ENCODE assay signal across 11 cellular contexts in the genomic region with DNA sequence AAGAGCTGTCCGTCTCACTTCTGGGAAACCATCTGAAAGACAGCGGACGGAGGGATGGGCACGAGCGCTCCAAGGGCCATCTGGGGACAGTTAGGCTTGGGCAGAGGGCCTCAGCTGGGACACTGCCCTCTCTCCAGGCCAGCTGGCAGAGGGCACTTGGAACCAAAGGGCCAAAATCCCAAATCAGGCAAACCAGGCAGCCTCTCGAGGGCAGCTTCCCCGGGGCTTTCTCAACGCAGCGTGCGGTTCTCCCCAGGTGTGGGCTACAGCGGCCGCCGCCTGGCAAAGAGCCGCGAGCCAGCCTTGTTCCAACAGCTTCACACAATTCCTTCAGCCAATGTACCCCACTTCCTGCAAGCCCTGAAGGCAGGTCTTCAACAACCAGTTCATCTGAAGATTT. TPM values are rescaled to one million over a fixed set of nuclear protein-coding genes. Genes with fewer than 3 reads are reported as not detected.
DNase-seq lines count a peak whose midpoint lies in the region; ATAC-seq, FAIRE-seq and TF ChIP-seq lines count a peak whose summit lies in the region.
"Had no signal": no experiment of that assay in that cellular context is flagged by ENCODE, and none has a peak within 500 bp of the region (broad histone marks: within the 10 kb centered on the region; RNA-seq: fewer than 3 reads in every experiment).

No MANE protein-coding gene starts in this region.

- CTCF ChIA-PET in HepG2 (lab: Yijun Ruan, JAX; ENCODE audit: low intra/inter-chr PET ratio, low total read pairs) = no interaction called here

- peak overlapping the region; percentile 59; the same call in 1 of the 2 replicates for H3K27ac ChIP-seq in HL-60 (replicated peaks)
- peak overlapping the region; percentile 57 for H3K27ac ChIP-seq in HepG2 (ENCODE audit: extremely low read length, insufficient read depth, low read length)
- H3K27ac ChIP-seq in spleen = peak overlapping the region; percentile 27 to 90 (median 84)

- H4K20me1 ChIP-seq in HepG2 (ENCODE audit: insufficient read depth, low read length) = peaks cover 32% of the 10 kb centered on the region; the same call in 1 of the 2 replicates

- no TSS peak for BruUV-seq in HepG2 (replicated peaks; lab: Mats Ljungman, UMichigan)

- H3K27me3 ChIP-seq in HL-60 (ENCODE audit: insufficient read depth, poor library complexity, severe bottlenecking) = no peaks in the 10 kb centered on the region
- H3K27me3 ChIP-seq in HepG2 (ENCODE audit: control insufficient read depth in 1 of 2, insufficient read depth in 2 of 2, low read length in 2 of 2) = no peaks in the 10 kb centered on the region
- H3K27me3 ChIP-seq in spleen (replicated peaks in 1 of 7) = no peaks in the 10 kb centered on the region

- H3K4me2 ChIP-seq in HepG2 (ENCODE audit: low read depth, low read length) = peak overlapping the region; percentile 68

- no peak for TF ChIP-seq RAD21 in HepG2 (CRISPR knock-in tag; IDR thresholded peaks at IDR 0.05)

- H2AFZ ChIP-seq in HepG2 (ENCODE audit: low read length) = no peak overlapping the region

- no peak for TF ChIP-seq EP300 in HepG2 (IDR thresholded peaks at IDR 0.05; ENCODE audit: low read depth in 2 of 2, low read length in 2 of 2)
- TF ChIP-seq EP300 in HepG2 (CRISPR knock-in tag; IDR thresholded peaks at IDR 0.05; ENCODE audit: borderline replicate concordance) = no peak

- no peaks in the 10 kb centered on the region for H3K9me3 ChIP-seq in HepG2 (ENCODE audit: low read length)
- H3K9me3 ChIP-seq in spleen = no peaks in the 10 kb centered on the region

- DNase-seq in HL-60 (ENCODE audit: low read depth in 1 of 2, low spot score in 1 of 2) (no peak), cerebellar cortex (ENCODE audit: low spot score) (peak; percentile 78), HepG2 (ENCODE audit: low spot score) (no peak), spleen (no peak), DMS153 treated with DMSO at 0.1 percent for 48 hours (lab: John Stamatoyannopoulos, UW; ENCODE audit: unreplicated experiment) (no peak), HK-2 (ENCODE audit: unreplicated experiment) (no peak)
- DNase-seq: activated naive CD4-positive, alpha-beta T cell treated with anti-CD3 and anti-CD28 coated beads for 36 hours; DMS53 had no signal

- H3K36me3 ChIP-seq in HepG2 (replicated peaks in 1 of 2; ENCODE audit: control insufficient read depth in 1 of 2, insufficient read depth in 2 of 2, low read length in 2 of 2) (peaks cover 2 to 19% of the 10 kb centered on the region in 2 experiments), spleen (peaks cover 0 to 25% (median 10%) of the 10 kb centered on the region in 6 donors)

- ATAC-seq in HepG2 (no peak; the same call in 2 of the 3 replicates), HG03442 (IDR thresholded peaks at IDR 0.05; ENCODE audit: unreplicated experiment) (no peak), HG03457 (IDR thresholded peaks at IDR 0.05; ENCODE audit: unreplicated experiment) (no peak)

- TF ChIP-seq CTCF in HL-60 (IDR thresholded peaks at IDR 0.05; ENCODE audit: insufficient read depth, low read length) (no peak), HepG2 (CRISPR knock-in tag; IDR thresholded peaks at IDR 0.05) (no peak), spleen (IDR thresholded peaks at IDR 0.05 in 8 of 11, conservative IDR thresholded peaks at IDR 0.05 in 3 of 11) (no peak)

- H3K9ac ChIP-seq in HepG2 (ENCODE audit: insufficient read depth, low read depth, low read length) = no peak overlapping the region

- H3K79me2 ChIP-seq in HepG2 (ENCODE audit: insufficient read depth, low read length) = peaks cover 89% of the 10 kb centered on the region

- WGBS in HepG2 (ENCODE audit: low lambda C conversion rate) = 90% methylated on average over 2 of the region's 15 CpGs
- 83 to 93% (median 85%) methylated on average over 8 to 15 of the region's 15 CpGs for WGBS in spleen, 5 donors

- no peak for FAIRE-seq in HepG2 (lab: Jason Lieb, UNC)

- in situ Hi-C loops in HepG2 (cut with HindIII; ENCODE audit: extremely low pct_ligation_motif_present, low pct_unique_long_range_greater_than_20kb) = no loop called here

- intact Hi-C loops in HepG2 (cut with micrococcal nuclease; ENCODE audit: unreplicated experiment) = no loop called here
- intact Hi-C loops in spleen (cut with DNase I; ENCODE audit: low total_unique reads) = no loop called here

- peaks cover 66% of the 10 kb centered on the region for H3K4me1 ChIP-seq in HepG2 (ENCODE audit: insufficient read depth, low read length)
- H3K4me1 ChIP-seq in spleen = peaks cover 29 to 96% (median 83%) of the 10 kb centered on the region in 6 donors

- H3K4me3 ChIP-seq in HL-60 (replicated peaks; ENCODE audit: insufficient read depth, low read length) = no peak overlapping the region
- peak overlapping the region in 1 of 3 experiments; percentile 62; a peak in 2 of 6 replicates for H3K4me3 ChIP-seq in HepG2 (replicated peaks in 1 of 3; ENCODE audit: insufficient read depth in 1 of 3, low read depth in 2 of 3, low read length in 3 of 3)
- peak overlapping the region in 2 of 8 donors; percentile 5 to 54 for H3K4me3 ChIP-seq in spleen

- POLR2A ChIA-PET in HepG2 (lab: Yijun Ruan, JAX) = interaction anchor here (1.0 kb wide), 1 partner anchor 150 kb away, joined by 3 read pairs; a partner anchor contains a TSS

- TF ChIP-seq POLR2A in HepG2 (IDR thresholded peaks at IDR 0.05; ENCODE audit: insufficient read depth in 1 of 2, low read depth in 2 of 2, low read length in 2 of 2) = no peak
- TF ChIP-seq POLR2A in spleen (IDR thresholded peaks at IDR 0.05) = no peak

TF ChIP-seq in HepG2, 621 proteins besides CTCF, POLR2A, EP300 and RAD21 (continues in another document):
- TF ChIP-seq TBX3 (IDR thresholded peaks at IDR 0.05; ENCODE audit: borderline replicate concordance) = no peak
- no peak for TF ChIP-seq ZNF256 (CRISPR knock-in tag; conservative IDR thresholded peaks at IDR 0.05)

RNA-seq across cellular contexts. Expression of a gene that starts 5.0 kb away (rescaled TPM):
- total RNA-seq in HepG2 (2016; rRNA removed; fragmentation: Illumina TruSeq; extraction: Trizol) (11.6 and 12.2 TPM in 2 replicates), spleen (10 to 100 TPM; 18.9 to 57.2 (median 41.3) TPM)
- total RNA-seq in HepG2 (2016; cell fraction: cytosol; rRNA removed; fragmentation: Illumina TruSeq; extraction: Trizol; ENCODE audit: low read depth) = 8.6 and 9.6 TPM in 2 replicates
- 9.5 and 12.5 TPM in 2 replicates for total RNA-seq in HepG2 (2016; cell fraction: insoluble cytoplasmic fraction; rRNA removed; fragmentation: Illumina TruSeq; extraction: Trizol)
- total RNA-seq in HepG2 (2016; cell fraction: membrane; rRNA removed; fragmentation: Illumina TruSeq; extraction: Trizol) = 12.7 and 15.3 TPM in 2 replicates
- total RNA-seq in HepG2 (2016; cell fraction: nucleus; rRNA removed; fragmentation: Illumina TruSeq; extraction: Trizol) = 8.8 and 10.0 TPM in 2 replicates
- polyA plus RNA-seq in HepG2 (2011; rRNA removed) (11.7 and 12.7 TPM in 2 replicates), spleen (10 to 100 TPM; 10.1 to 20.6 (median 15.0) TPM)
- polyA plus RNA-seq in HepG2 (2011; cell fraction: cytosol; rRNA removed) = 7.4 and 11.8 TPM in 2 replicates
- 27.2 and 40.6 TPM in 2 replicates for polyA plus RNA-seq in HepG2 (2011; cell fraction: nucleus; rRNA removed)
- polyA plus RNA-seq in HepG2 (2012) = 11.3 and 13.5 TPM in 2 replicates
- polyA plus RNA-seq in HepG2 (2016; cell fraction: cytosol; fragmentation: Illumina TruSeq; extraction: Trizol; ENCODE audit: low read depth) = 4.7 and 6.0 TPM in 2 replicates
- polyA plus RNA-seq in HepG2 (2016; cell fraction: insoluble cytoplasmic fraction; fragmentation: Illumina TruSeq; extraction: Trizol; ENCODE audit: low read depth) = 21.6 and 27.3 TPM in 2 replicates
- 15.1 and 15.5 TPM in 2 replicates for polyA plus RNA-seq in HepG2 (2016; cell fraction: membrane; fragmentation: Illumina TruSeq; extraction: Trizol; ENCODE audit: low read depth)
- polyA plus RNA-seq in HepG2 (2016; cell fraction: nucleus; fragmentation: Illumina TruSeq; extraction: Trizol; ENCODE audit: insufficient read depth, low read depth) = 29.9 and 38.7 TPM in 2 replicates
- polyA minus RNA-seq in HepG2 (2011; rRNA and poly(A)+ RNA removed; ENCODE audit: low replicate concordance) = 22.8 and 26.1 TPM in 2 replicates
- polyA minus RNA-seq in HepG2 (2011; cell fraction: cytosol; rRNA and poly(A)+ RNA removed) = 20.7 and 22.7 TPM in 2 replicates
- polyA minus RNA-seq in HepG2 (2011; cell fraction: nucleus; rRNA and poly(A)+ RNA removed) = 5.4 and 5.6 TPM in 2 replicates

RNA-seq across cellular contexts. Expression of a gene that starts 58.7 kb away (rescaled TPM):
- not detected in 2 replicates for total RNA-seq in HepG2 (2016; rRNA removed; fragmentation: Illumina TruSeq; extraction: Trizol)
- total RNA-seq in HepG2 (2016; cell fraction: cytosol; rRNA removed; fragmentation: Illumina TruSeq; extraction: Trizol; ENCODE audit: low read depth) = not detected in 2 replicates
- total RNA-seq in HepG2 (2016; cell fraction: insoluble cytoplasmic fraction; rRNA removed; fragmentation: Illumina TruSeq; extraction: Trizol) = not detected in 2 replicates
- total RNA-seq in HepG2 (2016; cell fraction: membrane; rRNA removed; fragmentation: Illumina TruSeq; extraction: Trizol) = not detected in 2 replicates
- not detected in 2 replicates for total RNA-seq in HepG2 (2016; cell fraction: nucleus; rRNA removed; fragmentation: Illumina TruSeq; extraction: Trizol)
- not detected in 2 replicates for polyA plus RNA-seq in HepG2 (2011; rRNA removed)
- polyA plus RNA-seq in HepG2 (2011; cell fraction: cytosol; rRNA removed) = not detected in 2 replicates
- not detected in 2 replicates for polyA plus RNA-seq in HepG2 (2011; cell fraction: nucleus; rRNA removed)
- polyA plus RNA-seq in HepG2 (2012) = not detected in 2 replicates
- not detected in 2 replicates for polyA plus RNA-seq in HepG2 (2016; cell fraction: cytosol; fragmentation: Illumina TruSeq; extraction: Trizol; ENCODE audit: low read depth)
- polyA plus RNA-seq in HepG2 (2016; cell fraction: insoluble cytoplasmic fraction; fragmentation: Illumina TruSeq; extraction: Trizol; ENCODE audit: low read depth) = not detected in 2 replicates
- polyA plus RNA-seq in HepG2 (2016; cell fraction: membrane; fragmentation: Illumina TruSeq; extraction: Trizol; ENCODE audit: low read depth) = not detected in 2 replicates
- polyA plus RNA-seq in HepG2 (2016; cell fraction: nucleus; fragmentation: Illumina TruSeq; extraction: Trizol; ENCODE audit: insufficient read depth, low read depth) = not detected in 2 replicates
- not detected in 2 replicates for polyA minus RNA-seq in HepG2 (2011; rRNA and poly(A)+ RNA removed; ENCODE audit: low replicate concordance)
- polyA minus RNA-seq in HepG2 (2011; cell fraction: cytosol; rRNA and poly(A)+ RNA removed) = not detected in 2 replicates
- not detected in 2 replicates for polyA minus RNA-seq in HepG2 (2011; cell fraction: nucleus; rRNA and poly(A)+ RNA removed)
- under 1 TPM in 2 of 7 donors, not detected in 5; 0.23 to 0.66 TPM for total RNA-seq in spleen
- under 1 TPM; 0.11 to 0.19 (median 0.12) TPM for polyA plus RNA-seq in spleen
- total RNA-seq: activated naive CD4-positive, alpha-beta T cell treated with anti-CD3 and anti-CD28 coated beads for 36 hours; NCI-H460 had no signal
